Comparison of ENCODE assay signal across 12 cellular contexts in genomic region chr16:10561001-10561400, GRCh38. TPM values are rescaled to one million over a fixed set of nuclear protein-coding genes. Genes with fewer than 3 reads are reported as not detected.
"Had no signal": no experiment of that assay in that cellular context is flagged by ENCODE, and none has a peak within 500 bp of the region (broad histone marks: within the 10 kb centered on the region; RNA-seq: fewer than 3 reads in every experiment).

No MANE protein-coding gene starts in this region.

- H3K27ac Mint-ChIP-seq: activated naive CD4-positive, alpha-beta T cell treated with anti-CD3 and anti-CD28 coated beads, Interleukin-2, amount 10 ng/mL, durations not matched to agents 7 days and 5 days; activated T-helper 2 cell treated with anti-CD3 and anti-CD28 coated beads, Interferon-gamma antibody, Interleukin-2, Interleukin-4, amounts not matched to agents 10 μg/mL and 5 μg/mL and 100 μg/mL, durations not matched to agents 14 hours and 24 hours and 36 hours; immature natural killer cell; nephron progenitor cell; T-helper 17 cell had no signal

- H3K9me3 Mint-ChIP-seq: activated naive CD4-positive, alpha-beta T cell treated with anti-CD3 and anti-CD28 coated beads, Interleukin-2, amount 10 ng/mL, durations not matched to agents 7 days and 5 days; central memory CD8-positive, alpha-beta T cell; immature natural killer cell had no signal

- H3K36me3 Mint-ChIP-seq: activated naive CD4-positive, alpha-beta T cell treated with anti-CD3 and anti-CD28 coated beads, Interleukin-2, amount 10 ng/mL, durations not matched to agents 7 days and 5 days; immature natural killer cell had no signal

- DNase-seq: activated CD4-positive, alpha-beta T cell treated with anti-CD3 and anti-CD28 coated beads, Interleukin-2, amount 50 U/mL, for 1 hour; activated CD4-positive, CD25-positive, alpha-beta regulatory T cell; activated naive CD4-positive, alpha-beta T cell treated with anti-CD3 and anti-CD28 coated beads, Interleukin-2, amount 10 ng/mL, durations not matched to agents 7 days and 5 days; erythroblast; immature natural killer cell; left colon; nephron progenitor cell; stimulated activated CD4-positive, alpha-beta T cell treated with anti-CD3 and anti-CD28 coated beads, Interleukin-4, amount 100 ng/mL, for 4 hours; T-helper 17 cell had no signal

- ATAC-seq: left colon, T-helper 17 cell had no signal

- H3K4me1 Mint-ChIP-seq: activated naive CD4-positive, alpha-beta T cell treated with anti-CD3 and anti-CD28 coated beads, Interleukin-2, amount 10 ng/mL, durations not matched to agents 7 days and 5 days; central memory CD8-positive, alpha-beta T cell; immature natural killer cell; T-helper 17 cell had no signal

- H3K4me3 Mint-ChIP-seq: activated naive CD4-positive, alpha-beta T cell treated with anti-CD3 and anti-CD28 coated beads, Interleukin-2, amount 10 ng/mL, durations not matched to agents 7 days and 5 days; central memory CD8-positive, alpha-beta T cell; immature natural killer cell; nephron progenitor cell; T-helper 17 cell had no signal

RNA-seq across cellular contexts. Expression of gene EMP2, which starts 19.4 kb away (rescaled TPM):
- total RNA-seq: activated CD8-positive, alpha-beta memory T cell treated with anti-CD3 and anti-CD28 coated beads for 36 hours; T-helper 17 cell had no signal
- polyA plus RNA-seq: immature natural killer cell had no signal
